ENCODE assay signal across 15 cellular contexts in the genomic region with DNA sequence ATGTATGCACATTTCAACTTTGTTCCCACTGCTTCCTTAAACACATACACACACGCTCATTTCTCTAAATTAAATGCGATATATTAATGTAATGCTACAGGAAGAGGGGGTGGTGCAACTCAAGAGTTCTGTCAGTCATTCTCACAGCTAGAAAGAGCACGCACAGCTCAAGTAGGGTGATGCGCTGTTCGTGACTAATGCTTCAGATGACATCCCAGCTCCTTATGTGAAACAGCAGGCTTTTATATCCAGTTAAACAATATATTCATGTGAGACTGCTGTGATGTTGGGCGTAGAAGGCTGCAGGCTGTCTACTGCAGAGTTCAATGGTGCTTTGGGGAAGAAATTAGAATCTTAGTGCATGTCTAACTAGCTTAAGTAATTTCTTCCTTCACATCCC.
"Had no signal": no experiment of that assay in that cellular context is flagged by ENCODE, and none has a peak within 500 bp of the region (broad histone marks: within the 10 kb centered on the region; RNA-seq: fewer than 3 reads in every experiment).

No MANE protein-coding gene starts in this region.

- H3K9me3 ChIP-seq: body of pancreas, upper lobe of left lung had no signal

- ATAC-seq: body of pancreas; esophagus mucosa; stimulated activated naive CD8-positive, alpha-beta T cell treated with anti-CD3 and anti-CD28 coated beads, Interleukin-15, Interleukin-2, amounts not matched to agents 100 U/mL and 50 U/mL, for 24 hours; WTC11 had no signal

- H3K27ac ChIP-seq: body of pancreas, spleen, upper lobe of left lung had no signal

- H3K36me3 ChIP-seq: spleen, upper lobe of left lung had no signal

- H3K4me3 ChIP-seq: body of pancreas, lung, spleen, upper lobe of left lung had no signal

- H3K4me1 ChIP-seq: body of pancreas, spleen, upper lobe of left lung had no signal

- H3K27me3 ChIP-seq: body of pancreas, spleen, upper lobe of left lung had no signal

- DNase-seq: activated gamma-delta T cell treated with Interleukin-2 at 50 U/mL for 16 hours; activated T-cell treated with anti-CD3 and anti-CD28 coated beads, Interleukin-2, amount 50 U/mL, for 1 hour; body of pancreas; central memory CD4-positive, alpha-beta T cell; effector memory CD4-positive, alpha-beta T cell; naive B cell; retina; spleen; stimulated activated CD4-positive, alpha-beta T cell treated with anti-CD3 and anti-CD28 coated beads, Interleukin-4, amount 100 ng/mL, for 4 hours; stimulated activated naive CD8-positive, alpha-beta T cell treated with anti-CD3 and anti-CD28 coated beads, Interleukin-15, Interleukin-2, amounts not matched to agents 100 U/mL and 50 U/mL, for 24 hours; T1000; upper lobe of left lung had no signal
